Comparison of ENCODE assay signal across 31 cellular contexts in the genomic region with DNA sequence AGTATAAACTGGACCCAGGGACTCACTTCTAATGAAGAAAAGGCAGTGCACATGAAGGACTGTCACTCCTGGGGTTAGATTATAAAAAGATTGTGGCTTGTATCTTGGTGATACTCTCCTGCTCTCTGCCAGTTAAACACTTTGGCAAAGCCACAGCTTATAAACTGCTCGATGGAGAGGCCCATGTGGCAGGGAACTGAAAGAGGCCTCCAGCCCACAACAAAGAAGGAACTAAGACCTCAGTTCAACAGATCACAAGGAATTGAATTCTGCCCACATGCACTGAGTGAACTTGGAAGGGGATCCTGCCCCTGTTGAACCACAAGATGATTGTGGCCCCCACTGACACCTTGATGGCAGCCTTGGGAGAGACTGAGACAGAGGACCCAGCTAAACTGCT.
"Had no signal": no experiment of that assay in that cellular context is flagged by ENCODE, and none has a peak within 500 bp of the region (broad histone marks: within the 10 kb centered on the region; RNA-seq: fewer than 3 reads in every experiment).

No MANE protein-coding gene starts in this region.

- H3K9me3 ChIP-seq: SJSA1, SK-N-SH had no signal

- H3K27me3 ChIP-seq: SJSA1 had no signal

- H3K4me3 ChIP-seq: PC-9, SJSA1 had no signal

- H3K4me2 ChIP-seq: PC-9, SK-N-SH had no signal

- H3K9ac ChIP-seq: SK-N-SH had no signal

- H2AFZ ChIP-seq: PC-9 had no signal

- DNase-seq: Karpas-422, MM.1S, NCI-H1048, NCI-H1092 treated with DMSO at 0.1 percent for 48 hours, NCI-H1105 treated with DMSO at 0.1 percent for 48 hours, NCI-H1417, NCI-H1436, NCI-H146, NCI-H1694, NCI-H187, NCI-H1930, NCI-H2029 treated with DMSO at 0.1 percent for 48 hours, NCI-H2081 treated with DMSO at 0.1 percent for 48 hours, NCI-H2107, NCI-H2171, NCI-H226, NCI-H446 treated with DMSO at 0.1 percent for 48 hours, NCI-H510A, NCI-H524, NCI-H69, NCI-H748 treated with DMSO at 0.1 percent for 48 hours, NCI-H82, PC-9, Right ventricle myocardium superior, RPMI8226, SHP77 treated with DMSO at 0.1 percent for 48 hours, SK-N-SH, SW 1271, T-helper 1 cell had no signal

- H3K27ac ChIP-seq: PC-9, SJSA1 had no signal

- ATAC-seq: Panc1 had no signal

- H3K36me3 ChIP-seq: SJSA1 had no signal

- H3K4me1 ChIP-seq: SJSA1 had no signal
